In genomic region chr9:8569832-8570231, GRCh38 we compare ENCODE assay signal across 1 cellular context.
TF ChIP-seq lines count a peak whose summit lies in the region.

No MANE protein-coding gene starts in this region.

TF ChIP-seq in neural cell, 6 proteins besides CTCF, POLR2A, EP300 and RAD21 (continued from another document):
- TF ChIP-seq REST (IDR thresholded peaks at IDR 0.05; ENCODE audit: borderline replicate concordance) (no peak), EZH2 (IDR thresholded peaks at IDR 0.05; ENCODE audit: borderline replicate concordance, insufficient read depth, low read length, poor library complexity, severe bottlenecking) (no peak), TAF1 (IDR thresholded peaks at IDR 0.05; ENCODE audit: low read depth) (no peak), POLR2AphosphoS5 (IDR thresholded peaks at IDR 0.05) (no peak), MXI1 (conservative IDR thresholded peaks at IDR 0.05; ENCODE audit: poor library complexity, severe bottlenecking) (no peak)
